In the genomic region with DNA sequence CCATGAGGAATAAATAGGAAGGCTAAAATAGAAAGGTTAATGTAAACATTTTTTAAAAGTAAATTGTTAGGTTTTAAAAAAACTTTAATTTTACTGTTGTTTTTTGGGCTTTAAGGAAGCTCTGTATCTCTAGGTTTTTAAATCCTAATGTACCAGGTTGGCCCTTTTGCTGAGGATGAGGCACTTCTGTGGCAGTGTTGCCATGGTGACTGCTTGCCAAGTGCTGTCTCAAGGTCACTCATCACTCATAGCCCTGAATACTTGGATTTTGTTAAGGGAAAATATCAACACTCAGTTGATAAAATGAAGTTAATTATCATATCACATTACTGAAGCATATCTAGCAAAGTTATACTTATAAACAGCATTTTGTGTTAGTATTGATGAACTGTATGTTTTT, we compare ENCODE assay signal across 14 cellular contexts. TPM values are rescaled to one million over a fixed set of nuclear protein-coding genes. Genes with fewer than 3 reads are reported as not detected.
DNase-seq lines count a peak whose midpoint lies in the region; TF ChIP-seq lines count a peak whose summit lies in the region.
"Had no signal": no experiment of that assay in that cellular context is flagged by ENCODE, and none has a peak within 500 bp of the region (broad histone marks: within the 10 kb centered on the region; RNA-seq: fewer than 3 reads in every experiment).

No MANE protein-coding gene starts in this region.

- no peak overlapping the region for H3K27ac ChIP-seq in H9 (ENCODE audit: insufficient read length, low read depth, low read length)
- H3K27ac ChIP-seq: esophagus squamous epithelium, skin epidermis, upper lobe of right lung had no signal

- no peaks in the 10 kb centered on the region; the same call in 1 of the 2 replicates for H3K4me1 ChIP-seq in H9 (ENCODE audit: insufficient read depth, low read length)
- H3K4me1 ChIP-seq: upper lobe of right lung had no signal

- no peaks in the 10 kb centered on the region for H3K9me3 ChIP-seq in H9 (ENCODE audit: control insufficient read depth, low read depth, low read length)
- H3K9me3 ChIP-seq: esophagus squamous epithelium, upper lobe of right lung had no signal

- H3K27ac Mint-ChIP-seq in H9, result no peak overlapping the region

- no peak overlapping the region for H4K5ac ChIP-seq in H9 (ENCODE audit: insufficient read length, low read depth, low read length)

- no peak overlapping the region for H3K18ac ChIP-seq in H9 (ENCODE audit: insufficient read length, low read depth, low read length)

- no peak overlapping the region for H2BK5ac ChIP-seq in H9 (ENCODE audit: insufficient read length, low read length)

- no peak overlapping the region for H4K91ac ChIP-seq in H9 (ENCODE audit: insufficient read length, low read depth, low read length)

- peaks cover 0 to 4% of the 10 kb centered on the region in 2 experiments; a peak in 4 of 5 replicates for H3K9me3 Mint-ChIP-seq in H9
- H3K9me3 Mint-ChIP-seq: naive thymus-derived CD8-positive, alpha-beta T cell had no signal

- H2AFZ ChIP-seq in H9 (ENCODE audit: low read length), result no peak overlapping the region

- H2AK5ac ChIP-seq in H9 (ENCODE audit: insufficient read length, low read length), result no peak overlapping the region

- in situ Hi-C loops in G401 (cut with HindIII; ENCODE audit: low sequenced_read_pairs), result no loop called here

- no peak overlapping the region for H2BK20ac ChIP-seq in H9 (ENCODE audit: low read depth, low read length, poor library complexity, severe bottlenecking)

- no peak overlapping the region for H4K8ac ChIP-seq in H9 (replicated peaks; ENCODE audit: insufficient read length, low read depth, low read length)

- H3K4me3 Mint-ChIP-seq in H9, result no peak overlapping the region
- H3K4me3 Mint-ChIP-seq: naive thymus-derived CD8-positive, alpha-beta T cell had no signal

- H3K79me2 ChIP-seq in H9 (ENCODE audit: insufficient read depth, low read length), result no peaks in the 10 kb centered on the region

- H3K4me2 ChIP-seq in H9 (ENCODE audit: insufficient read depth, insufficient read length, low read length), result no peak overlapping the region

- H3K14ac ChIP-seq in H9 (ENCODE audit: insufficient read depth, low read length), result no peak overlapping the region

- no peak for TF ChIP-seq CTCF in H9 (conservative IDR thresholded peaks at IDR 0.05)

- no peaks in the 10 kb centered on the region for H3K27me3 Mint-ChIP-seq in H9 (ENCODE audit: low read depth)
- H3K27me3 Mint-ChIP-seq: naive thymus-derived CD8-positive, alpha-beta T cell had no signal

- peaks cover 5% of the 10 kb centered on the region for H3K79me1 ChIP-seq in H9 (ENCODE audit: insufficient read depth, low read depth, low read length, poor library complexity, severe bottlenecking)

- H3K27me3 ChIP-seq in H9 (ENCODE audit: insufficient read depth, low read length), result no peaks in the 10 kb centered on the region
- H3K27me3 ChIP-seq: esophagus squamous epithelium, upper lobe of right lung had no signal

- H2BK15ac ChIP-seq in H9 (ENCODE audit: low read depth, low read length), result no peak overlapping the region

- H3K4me1 Mint-ChIP-seq in H9, result peaks cover 27 to 30% of the 10 kb centered on the region in 2 experiments

- H3K23me2 ChIP-seq in H9 (ENCODE audit: insufficient read length, low read depth, low read length, poor library complexity, severe bottlenecking), result no peaks in the 10 kb centered on the region

- H3K23ac ChIP-seq in H9 (ENCODE audit: insufficient read length, low read depth, low read length), result no peak overlapping the region

- no peaks in the 10 kb centered on the region for H4K20me1 ChIP-seq in H9 (ENCODE audit: control insufficient read depth, insufficient read depth, insufficient read length)

- no peak overlapping the region for H2BK12ac ChIP-seq in H9 (ENCODE audit: insufficient read length, low read depth, low read length)

- no peak overlapping the region for H3K9ac ChIP-seq in H9 (ENCODE audit: extremely low read depth, insufficient read length, low read length)

- H3K36me3 Mint-ChIP-seq in H9 (ENCODE audit: insufficient read depth in 1 of 3, low read depth in 3 of 3), result peaks cover 3 to 8% (median 4%) of the 10 kb centered on the region in 3 experiments; a peak in 6 of 7 replicates

- no peak overlapping the region for H2BK120ac ChIP-seq in H9 (ENCODE audit: low read depth, low read length, poor library complexity, severe bottlenecking)

- no peak overlapping the region for H3K56ac ChIP-seq in H9 (ENCODE audit: insufficient read length, low read depth, low read length)

- DNase-seq in NCI-H748 (lab: John Stamatoyannopoulos, UW; ENCODE audit: unreplicated experiment) (peak; percentile 64), NCI-H748 treated with DMSO at 0.1 percent for 48 hours (lab: John Stamatoyannopoulos, UW) (no peak), G401 (ENCODE audit: low spot score) (peak; percentile 56), NCI-H524 (lab: John Stamatoyannopoulos, UW) (peak; percentile 65 to 68), glomerular visceral epithelial cell (ENCODE audit: extremely low spot score) (peak; percentile 39), hepatic stellate cell (ENCODE audit: low spot score) (no peak), H9 (no peak)
- DNase-seq in activated CD4-positive, CD25-positive, alpha-beta regulatory T cell treated with anti-CD3 and anti-CD28 coated beads, Interleukin-2, amount 50 U/mL, for 72 hours, result no peak
- DNase-seq: activated naive CD4-positive, alpha-beta T cell; esophagus squamous epithelium; naive thymus-derived CD8-positive, alpha-beta T cell; Right ventricle myocardium superior; upper lobe of right lung had no signal

- no peak overlapping the region for H3K4ac ChIP-seq in H9 (ENCODE audit: low read depth, low read length)

- no peak overlapping the region for H3T11ph ChIP-seq in H9 (ENCODE audit: low read length)

RNA-seq across cellular contexts. Expression of a gene that starts 50.2 kb away (rescaled TPM):
- total RNA-seq in G401 (2014; rRNA removed; shearing (Covaris generic)), result 15.3 and 34.5 TPM in 2 replicates
- total RNA-seq in H9 (2021), result 22.3 and 23.3 TPM in 2 replicates

Comparison
In these comparisons a context has a peak if more than half of its experiments do, and no peak if none do; other contexts are left out.
1. DNase-seq: peak in NCI-H748 (single experiment), G401 (single experiment), NCI-H524 (2 of 2) and glomerular visceral epithelial cell (single experiment); none in NCI-H748 treated with DMSO at 0.1 percent for 48 hours (single experiment), activated CD4-positive, CD25-positive, alpha-beta regulatory T cell treated with anti-CD3 and anti-CD28 coated beads, Interleukin-2, amount 50 U/mL, for 72 hours (single experiment), hepatic stellate cell (single experiment) and H9 (single experiment).